10 cellular contexts compared by ENCODE assay signal in the genomic region with DNA sequence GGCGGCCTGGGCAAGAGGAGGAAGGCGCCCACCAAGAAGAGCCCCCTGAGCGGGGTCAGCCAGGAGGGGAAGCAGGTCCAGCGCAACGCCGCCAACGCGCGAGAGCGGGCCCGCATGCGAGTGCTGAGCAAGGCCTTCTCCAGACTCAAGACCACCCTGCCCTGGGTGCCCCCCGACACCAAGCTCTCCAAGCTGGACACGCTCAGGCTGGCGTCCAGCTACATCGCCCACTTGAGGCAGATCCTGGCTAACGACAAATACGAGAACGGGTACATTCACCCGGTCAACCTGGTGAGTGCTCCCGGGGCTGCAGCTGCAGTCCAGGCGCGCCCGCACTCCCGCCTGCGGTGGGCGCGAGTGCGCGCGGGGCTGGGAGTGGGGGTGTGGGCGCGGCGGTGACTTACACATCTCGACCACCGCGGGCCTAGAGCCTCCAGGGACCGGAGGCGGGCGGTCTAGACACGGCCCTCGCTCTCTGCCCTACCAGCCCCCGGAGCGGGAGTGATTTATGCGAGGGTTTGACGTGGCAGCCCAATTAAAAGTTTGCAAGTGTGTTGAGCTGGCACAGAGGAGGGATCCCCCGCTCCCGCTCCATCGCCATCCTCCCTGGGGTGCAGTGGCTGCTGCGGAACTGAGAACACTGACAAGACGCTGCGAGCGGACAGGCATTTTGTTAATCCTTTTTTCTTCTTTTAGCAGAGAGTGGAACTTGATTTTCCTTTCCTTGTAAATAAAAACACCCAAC. TPM values are rescaled to one million over a fixed set of nuclear protein-coding genes. Genes with fewer than 3 reads are reported as not detected.
DNase-seq lines count a peak whose midpoint lies in the region; ATAC-seq and TF ChIP-seq lines count a peak whose summit lies in the region.
"Had no signal": no experiment of that assay in that cellular context is flagged by ENCODE, and none has a peak within 500 bp of the region (broad histone marks: within the 10 kb centered on the region; RNA-seq: fewer than 3 reads in every experiment).

No MANE protein-coding gene starts in this region.

- no peak overlapping the region for H3K27ac Mint-ChIP-seq in activated naive CD8-positive, alpha-beta T cell
- no peak overlapping the region for H3K27ac Mint-ChIP-seq in progenitor cell of endocrine pancreas
- H3K27ac Mint-ChIP-seq: natural killer cell had no signal

- intact Hi-C loops in left cardiac atrium (cut with DNase I) = no loop called here

- H3K4me3 Mint-ChIP-seq in activated naive CD8-positive, alpha-beta T cell = peak overlapping the region; percentile 73
- peak overlapping the region; percentile 50 for H3K4me3 Mint-ChIP-seq in progenitor cell of endocrine pancreas (ENCODE audit: low read depth)

- no peaks in the 10 kb centered on the region for H3K36me3 Mint-ChIP-seq in activated naive CD8-positive, alpha-beta T cell
- H3K36me3 Mint-ChIP-seq in progenitor cell of endocrine pancreas (ENCODE audit: insufficient read depth) = no peaks in the 10 kb centered on the region
- H3K36me3 Mint-ChIP-seq: natural killer cell had no signal

- peak; percentile 45 to 74 for ATAC-seq in left cardiac atrium
- no peak for ATAC-seq in GM19328 (IDR thresholded peaks at IDR 0.05; ENCODE audit: unreplicated experiment)
- ATAC-seq: natural killer cell had no signal

- peaks cover 59% of the 10 kb centered on the region for H3K27me3 Mint-ChIP-seq in activated naive CD8-positive, alpha-beta T cell
- H3K27me3 Mint-ChIP-seq in progenitor cell of endocrine pancreas = peaks cover 95% of the 10 kb centered on the region

- H3K4me1 Mint-ChIP-seq in activated naive CD8-positive, alpha-beta T cell (ENCODE audit: low read depth) = peaks cover 48% of the 10 kb centered on the region
- H3K4me1 Mint-ChIP-seq in progenitor cell of endocrine pancreas (ENCODE audit: low read depth) = peaks cover 10% of the 10 kb centered on the region

- H3K9me3 Mint-ChIP-seq in activated naive CD8-positive, alpha-beta T cell (ENCODE audit: low read depth) = no peaks in the 10 kb centered on the region
- no peaks in the 10 kb centered on the region for H3K9me3 Mint-ChIP-seq in progenitor cell of endocrine pancreas (ENCODE audit: low read depth)
- H3K9me3 Mint-ChIP-seq: natural killer cell had no signal

- DNase-seq in ELF-1 (ENCODE audit: low read depth, low spot score) (peak; percentile 77), left cardiac atrium (peak; percentile 46), progenitor cell of endocrine pancreas (ENCODE audit: low spot score, unreplicated experiment) (peak; percentile 28), NCI-H526 treated with DMSO at 0.1 percent for 48 hours (lab: John Stamatoyannopoulos, UW) (no peak), NCI-H2081 treated with DMSO at 0.1 percent for 48 hours (lab: John Stamatoyannopoulos, UW) (no peak), germinal center (ENCODE audit: low spot score) (no peak)
- DNase-seq: natural killer cell had no signal

- peak; percentile 11 for TF ChIP-seq CTCF in progenitor cell of endocrine pancreas (IDR thresholded peaks at IDR 0.05; ENCODE audit: unreplicated experiment)

RNA-seq across cellular contexts. Expression of a gene that starts 0.8 kb away (rescaled TPM):
- 10 to 100 TPM in 1 of 2 donors, 1 to 10 TPM in 1; 7.8 to 18.2 TPM for total RNA-seq in left cardiac atrium
- not detected in 2 replicates for total RNA-seq in progenitor cell of endocrine pancreas
- total RNA-seq: natural killer cell, temporal lobe had no signal

Comparison
In these comparisons a context has a peak if more than half of its experiments do, and no peak if none do; other contexts are left out.
1. DNase-seq: peak in ELF-1 (single experiment), left cardiac atrium (single experiment) and progenitor cell of endocrine pancreas (single experiment); none in NCI-H526 treated with DMSO at 0.1 percent for 48 hours (single experiment), NCI-H2081 treated with DMSO at 0.1 percent for 48 hours (single experiment) and germinal center (single experiment).